In genomic region chr1:228655796-228656394, GRCh38 we compare ENCODE assay signal across 26 cellular contexts.
DNase-seq lines count a peak whose midpoint lies in the region; ATAC-seq, FAIRE-seq and TF ChIP-seq lines count a peak whose summit lies in the region.
"Had no signal": no experiment of that assay in that cellular context is flagged by ENCODE, and none has a peak within 500 bp of the region (broad histone marks: within the 10 kb centered on the region; RNA-seq: fewer than 3 reads in every experiment).

No MANE protein-coding gene starts in this region.

- H3K79me2 ChIP-seq in Karpas-422 (ENCODE audit: low read length): no peaks in the 10 kb centered on the region

- H3K9me3 ChIP-seq in Karpas-422 (ENCODE audit: low read length) (no peaks in the 10 kb centered on the region), liver (ENCODE audit: control insufficient read depth in 4 of 4, low read length in 3 of 4) (no peaks in the 10 kb centered on the region), small intestine (ENCODE audit: control insufficient read depth, low read depth) (no peaks in the 10 kb centered on the region)
- H3K9me3 ChIP-seq: BE2C, BLaER1 had no signal

- WGBS in liver: 44% methylated on average over 3 of the region's 3 CpGs
- 66 to 76% (median 73%) methylated on average over 3 of the region's 3 CpGs for WGBS in small intestine, 3 donors

- H4K20me1 ChIP-seq in Karpas-422 (ENCODE audit: insufficient read depth, low read depth, low read length): no peaks in the 10 kb centered on the region

- ATAC-seq in left lobe of liver: peak; percentile 85
- ATAC-seq in activated CD4-positive, CD25-positive, alpha-beta regulatory T cell treated with anti-CD3 and anti-CD28 coated beads, Interleukin-2, amount 50 U/mL, for 24 hours: no peak
- no peak for ATAC-seq in left cardiac atrium
- ATAC-seq: GM12878 had no signal

- H3K9me2 ChIP-seq in Karpas-422 (replicated peaks; ENCODE audit: insufficient read depth, low read length): no peaks in the 10 kb centered on the region

- no peak overlapping the region for H2AFZ ChIP-seq in Karpas-422 (ENCODE audit: low read length)

- no peaks in the 10 kb centered on the region for H3K4me1 ChIP-seq in Karpas-422 (ENCODE audit: low read length)
- H3K4me1 ChIP-seq in liver (ENCODE audit: control insufficient read depth in 4 of 4, insufficient read depth in 4 of 4, low read length in 3 of 4): peaks cover 0 to 11% (median 5%) of the 10 kb centered on the region in 4 donors
- no peaks in the 10 kb centered on the region for H3K4me1 ChIP-seq in small intestine (ENCODE audit: control insufficient read depth in 2 of 2, insufficient read depth in 1 of 2, low read depth in 1 of 2, low read length in 1 of 2)
- H3K4me1 ChIP-seq: BE2C, BLaER1 had no signal

- H3K4me3 ChIP-seq in Karpas-422 (ENCODE audit: low read length) (no peak overlapping the region), liver (ENCODE audit: low read depth in 1 of 3, low read length in 3 of 3) (no peak overlapping the region), small intestine (ENCODE audit: low read depth in 1 of 2, low read length in 2 of 2) (no peak overlapping the region)
- H3K4me3 ChIP-seq: BLaER1, GM12878 had no signal

- intact Hi-C loops in left cardiac atrium (cut with DNase I): no loop called here

- TF ChIP-seq CTCF in liver (IDR thresholded peaks at IDR 0.05; ENCODE audit: low read depth, low read length, missing input control): no peak

- H3K27ac ChIP-seq in Karpas-422 (ENCODE audit: low read length): no peak overlapping the region
- no peak overlapping the region for H3K27ac ChIP-seq in liver (ENCODE audit: low read depth in 1 of 2, low read length in 2 of 2)
- H3K27ac ChIP-seq in small intestine (ENCODE audit: low read depth in 1 of 2, low read length in 1 of 2): no peak overlapping the region
- H3K27ac ChIP-seq: BLaER1 had no signal

- DNase-seq in Karpas-422 (peak; percentile 21), left lobe of liver (ENCODE audit: low spot score) (peak; percentile 61), small intestine (no peak), islet precursor cell (no peak), left cardiac atrium (no peak)
- DNase-seq: 8988T; ACHN; BE2C; C1 segment of cervical spinal cord; CD4-positive, alpha-beta memory T cell; CD4-positive, CD25-positive, alpha-beta regulatory T cell; CD8-positive, alpha-beta memory T cell; COR-L47; DMS 273 treated with DMSO at 0.1 percent for 48 hours; DMS153; DMS53; DMS79; DND-41; EL; GDM1 had no signal

- no peak for FAIRE-seq in small intestine (lab: Jason Lieb, UNC)
- FAIRE-seq: GM12878, GM12892, GM18507 had no signal

- H3K36me3 ChIP-seq in Karpas-422 (ENCODE audit: insufficient read depth, low read length): no peaks in the 10 kb centered on the region
- no peaks in the 10 kb centered on the region for H3K36me3 ChIP-seq in liver (ENCODE audit: control insufficient read depth in 4 of 4, insufficient read depth in 3 of 4, low read depth in 1 of 4, low read length in 3 of 4)
- no peaks in the 10 kb centered on the region for H3K36me3 ChIP-seq in small intestine (ENCODE audit: control insufficient read depth in 2 of 2, insufficient read depth in 2 of 2, low read length in 2 of 2)
- H3K36me3 ChIP-seq: BE2C, BLaER1 had no signal

- H3K9ac ChIP-seq in Karpas-422 (ENCODE audit: low read length) (no peak overlapping the region), liver (ENCODE audit: low read depth in 1 of 2, low read length in 2 of 2) (no peak overlapping the region)
- H3K9ac ChIP-seq: BLaER1 had no signal

- TF ChIP-seq RAD21 in liver (IDR thresholded peaks at IDR 0.05): no peak

- no peak overlapping the region for H3K4me2 ChIP-seq in Karpas-422 (ENCODE audit: low read depth, low read length, poor library complexity, severe bottlenecking)
- H3K4me2 ChIP-seq: BLaER1 had no signal

- H3K27me3 ChIP-seq in Karpas-422 (ENCODE audit: low read length) (no peaks in the 10 kb centered on the region), liver (ENCODE audit: control insufficient read depth in 4 of 4, insufficient read depth in 4 of 4, low read length in 3 of 4) (peaks cover 0 to 11% (median under 1%) of the 10 kb centered on the region in 4 donors), small intestine (ENCODE audit: control insufficient read depth in 2 of 2, insufficient read depth in 2 of 2, low read length in 2 of 2) (peaks cover 0 to 8% of the 10 kb centered on the region in 2 donors)
- H3K27me3 ChIP-seq: BE2C had no signal

TF ChIP-seq in liver, 16 proteins besides CTCF, POLR2A, EP300 and RAD21:
- TF ChIP-seq HNF4G (IDR thresholded peaks at IDR 0.05): no peak
- TF ChIP-seq FOXA2 (IDR thresholded peaks at IDR 0.05): peak; percentile 24
- peak; percentile 24 for TF ChIP-seq ATF3 (IDR thresholded peaks at IDR 0.05)
- TF ChIP-seq HNF4A (conservative IDR thresholded peaks at IDR 0.05): peak; percentile 71 to 78
- TF ChIP-seq RXRA (IDR thresholded peaks at IDR 0.05): peak; percentile 52 to 60
- TF ChIP-seq NR2F2 (IDR thresholded peaks at IDR 0.05): peak; percentile 90
- TF ChIP-seq ZBTB33 (IDR thresholded peaks at IDR 0.05): no peak
- TF ChIP-seq JUND (IDR thresholded peaks at IDR 0.05): peak in 1 of 2 donors; percentile 68
- TF ChIP-seq YY1 (IDR thresholded peaks at IDR 0.05): peak; percentile 42
- TF ChIP-seq SP1 (IDR thresholded peaks at IDR 0.05): peak; percentile 28

Comparison
In these comparisons a context has a peak if more than half of its experiments do, and no peak if none do; other contexts are left out.
1. DNase-seq: peak in Karpas-422 (single experiment) and left lobe of liver (single experiment); none in small intestine (single experiment), islet precursor cell (single experiment) and left cardiac atrium (single experiment).